Comparison of ENCODE assay signal across 11 cellular contexts in genomic region chr7:22578048-22578770, GRCh38.
DNase-seq lines count a peak whose midpoint lies in the region; ATAC-seq and TF ChIP-seq lines count a peak whose summit lies in the region.
"Had no signal": no experiment of that assay in that cellular context is flagged by ENCODE, and none has a peak within 500 bp of the region (broad histone marks: within the 10 kb centered on the region; RNA-seq: fewer than 3 reads in every experiment).

No MANE protein-coding gene starts in this region.

- TF ChIP-seq CTCF in IMR-90 (conservative IDR thresholded peaks at IDR 0.05; ENCODE audit: low read depth, low read length) (no peak), body of pancreas (IDR thresholded peaks at IDR 0.05) (no peak), kidney epithelial cell (IDR thresholded peaks at IDR 0.05; ENCODE audit: insufficient read depth, low read length, poor library complexity, severe bottlenecking) (no peak), GM13976 (IDR thresholded peaks at IDR 0.05; ENCODE audit: borderline replicate concordance, control extremely low read depth, extremely low read depth, insufficient read depth, missing control alignments) (no peak)

- H3K18ac ChIP-seq in IMR-90 (ENCODE audit: low read depth, low read length) = peak overlapping the region; percentile 94

- no peaks in the 10 kb centered on the region for H3K36me3 ChIP-seq in IMR-90 (ENCODE audit: control insufficient read depth, insufficient read depth, low read length)
- no peaks in the 10 kb centered on the region for H3K36me3 ChIP-seq in body of pancreas (replicated peaks in 1 of 2; ENCODE audit: insufficient read depth in 1 of 2, low read depth in 2 of 2)
- H3K36me3 ChIP-seq in kidney epithelial cell (ENCODE audit: control insufficient read depth, insufficient read depth, low read length) = no peaks in the 10 kb centered on the region
- H3K36me3 ChIP-seq in subcutaneous abdominal adipose tissue (ENCODE audit: control insufficient read depth in 5 of 5, insufficient read depth in 5 of 5, low read length in 5 of 5) = no peaks in the 10 kb centered on the region

- H3K27ac ChIP-seq in IMR-90 (ENCODE audit: insufficient read depth, low read length) (peak overlapping the region; percentile 95), body of pancreas (peak overlapping the region; percentile 52 to 83 (median 70)), subcutaneous abdominal adipose tissue (ENCODE audit: low read depth, low read length) (peak overlapping the region; percentile 85)
- H3K27ac ChIP-seq: VCaP had no signal

- no peak overlapping the region for H2AFZ ChIP-seq in IMR-90 (replicated peaks; ENCODE audit: low read length, poor library complexity)

- H3K4me2 ChIP-seq in IMR-90 (ENCODE audit: low read depth, low read length) = peak overlapping the region; percentile 76; the same call in 1 of the 2 replicates

- peak overlapping the region; percentile 96 for H2BK5ac ChIP-seq in IMR-90 (ENCODE audit: low read depth, low read length, poor library complexity, severe bottlenecking)

- H3K27me3 ChIP-seq in IMR-90 (ENCODE audit: control insufficient read depth, insufficient read depth, low read length) (no peaks in the 10 kb centered on the region), body of pancreas (no peaks in the 10 kb centered on the region), kidney epithelial cell (ENCODE audit: control insufficient read depth, insufficient read depth, low read length) (no peaks in the 10 kb centered on the region), subcutaneous abdominal adipose tissue (ENCODE audit: control insufficient read depth in 5 of 5, insufficient read depth in 4 of 5, low read length in 5 of 5) (no peaks in the 10 kb centered on the region)

- peak overlapping the region; percentile 67; the same call in 1 of the 2 replicates for H4K91ac ChIP-seq in IMR-90 (ENCODE audit: insufficient read depth, low read depth, low read length)

- H3K4ac ChIP-seq in IMR-90 (ENCODE audit: low read depth, low read length) = peak overlapping the region; percentile 76

- no peaks in the 10 kb centered on the region for H4K20me1 ChIP-seq in IMR-90 (ENCODE audit: insufficient read depth, low read length)

- H3K56ac ChIP-seq in IMR-90 (ENCODE audit: extremely low read depth, insufficient read depth, low read length) = peak overlapping the region; percentile 21; the same call in 1 of the 2 replicates

- H2AK5ac ChIP-seq in IMR-90 (ENCODE audit: low read depth, low read length) = peak overlapping the region; percentile 98

- peak overlapping the region; percentile 85 for H4K5ac ChIP-seq in IMR-90 (ENCODE audit: low read depth, low read length)

- peak overlapping the region; percentile 90; the same call in 1 of the 2 replicates for H2BK20ac ChIP-seq in IMR-90 (ENCODE audit: low read depth, low read length)

- peaks cover 5% of the 10 kb centered on the region; the same call in 1 of the 2 replicates for H3K9me3 ChIP-seq in IMR-90 (ENCODE audit: control insufficient read depth, insufficient read depth, low read length)
- no peaks in the 10 kb centered on the region for H3K9me3 ChIP-seq in body of pancreas
- H3K9me3 ChIP-seq in subcutaneous abdominal adipose tissue (ENCODE audit: control insufficient read depth in 5 of 5, low read length in 5 of 5) = no peaks in the 10 kb centered on the region

- intact Hi-C loops in IMR-90 (cut with micrococcal nuclease) (no loop called here), body of pancreas (cut with DNase I) (no loop called here)

- no CpG with 5 or more reads among the region's 5 CpGs for WGBS in IMR-90 (ENCODE audit: extremely low coverage in 2 of 2, insufficient read length in 1 of 2), 2 experiments
- 42 to 50% methylated on average over 5 of the region's 5 CpGs for whole genome bisulfite sequencing in body of pancreas, 2 donors

- no peak for TF ChIP-seq POLR2A in IMR-90 (IDR thresholded peaks at IDR 0.05; ENCODE audit: low read depth, low read length)
- TF ChIP-seq POLR2A in body of pancreas (IDR thresholded peaks at IDR 0.05) = no peak

- in situ Hi-C loops in IMR-90 (cut with MboI; ENCODE audit: low sequenced_read_pairs) = no loop called here
- in situ Hi-C loops in GM13976 (cut with MboI; ENCODE audit: low sequenced_read_pairs, unreplicated experiment) = no loop called here

- DNase-seq in IMR-90 (peak; percentile 85), body of pancreas (no peak), kidney epithelial cell (ENCODE audit: low read depth) (peak; percentile 74), NCI-H2081 (lab: John Stamatoyannopoulos, UW) (no peak), midbrain (lab: John Stamatoyannopoulos, UW) (no peak), GM13976 (ENCODE audit: low spot score) (no peak)
- DNase-seq: immature natural killer cell, NCI-H1930 had no signal

- peak overlapping the region; percentile 62 to 73 for H4K8ac ChIP-seq in IMR-90 (ENCODE audit: low read depth in 2 of 2, low read length in 2 of 2)

- no peaks in the 10 kb centered on the region; the same call in none of the 2 replicates for H3K9me1 ChIP-seq in IMR-90 (ENCODE audit: insufficient read depth, low read length)

- H3K4me1 ChIP-seq in IMR-90 (ENCODE audit: control insufficient read depth, insufficient read depth, low read length) (peaks cover 11% of the 10 kb centered on the region), body of pancreas (peaks cover 35% of the 10 kb centered on the region), subcutaneous abdominal adipose tissue (ENCODE audit: control insufficient read depth in 5 of 5, insufficient read depth in 5 of 5, low read length in 5 of 5) (peaks cover 9 to 48% (median 44%) of the 10 kb centered on the region in 5 donors)

- H2BK15ac ChIP-seq in IMR-90 (ENCODE audit: low read depth, low read length) = peak overlapping the region; percentile 85; the same call in 2 of the 3 replicates

- peak; percentile 8; the same call in 1 of the 2 replicates for ATAC-seq in IMR-90 (ENCODE audit: low read depth)
- no peak for ATAC-seq in body of pancreas
- ATAC-seq in GM18861 (IDR thresholded peaks at IDR 0.05; ENCODE audit: unreplicated experiment) = no peak

- POLR2A ChIA-PET in IMR-90 (lab: Charles Lee; ENCODE audit: unreplicated experiment) = interaction anchor here (0.9 to 1.1 kb wide), 3 partner anchors 13 to 149 kb away, joined by 3 to 8 read pairs (median 6); partner anchors contain the start of gene IL6

- no peak overlapping the region for H2AK9ac ChIP-seq in IMR-90 (replicated peaks; ENCODE audit: low read depth, low read length, poor library complexity)

- peak overlapping the region; percentile 89 for H3K14ac ChIP-seq in IMR-90 (replicated peaks; ENCODE audit: low read depth, low read length)

- CTCF ChIA-PET in IMR-90 (lab: Yijun Ruan, JAX) = interaction anchor here (0.6 to 1.3 kb wide), 4 partner anchors 15 to 236 kb away, joined by 5 to 7 read pairs (median 6); partner anchors contain the start of gene IL6

- no TSS peak for BruUV-seq in IMR-90 (replicated peaks; lab: Mats Ljungman, UMichigan)

- no peak for TF ChIP-seq RAD21 in IMR-90 (IDR thresholded peaks at IDR 0.05; ENCODE audit: low read length)

- H3K4me3 ChIP-seq in IMR-90 (ENCODE audit: insufficient read depth, low read depth, low read length) (no peak overlapping the region), body of pancreas (no peak overlapping the region), kidney epithelial cell (ENCODE audit: low read depth, low read length) (no peak overlapping the region), subcutaneous abdominal adipose tissue (ENCODE audit: low read depth in 1 of 5, low read length in 5 of 5) (peak overlapping the region in 2 of 5 donors; percentile 36 to 37)

- H3K9ac ChIP-seq in IMR-90 (ENCODE audit: low read depth, low read length) = no peak overlapping the region
- peak overlapping the region in 3 of 5 donors; percentile 11 to 51 (median 39) for H3K9ac ChIP-seq in subcutaneous abdominal adipose tissue (ENCODE audit: low read length in 5 of 5)

- H3K23ac ChIP-seq in IMR-90 (ENCODE audit: low read depth, low read length) = peak overlapping the region; percentile 53; the same call in 1 of the 2 replicates

- H3K79me1 ChIP-seq in IMR-90 (ENCODE audit: low read depth in 1 of 2, low read length in 2 of 2) = no peaks in the 10 kb centered on the region

- H2BK120ac ChIP-seq in IMR-90 (ENCODE audit: low read depth, low read length) = peak overlapping the region; percentile 83

- dilution Hi-C loops in IMR-90 (cut with HindIII; ENCODE audit: low sequenced_read_pairs, unreplicated experiment) = no loop called here

TF ChIP-seq in IMR-90, 13 proteins besides CTCF, POLR2A, EP300 and RAD21:
- TF ChIP-seq CHD1 (IDR thresholded peaks at IDR 0.05; ENCODE audit: low read depth, low read length) (0 out of 2 replicates have a peak, but pooled peaks have one; percentile 75), USF2 (IDR thresholded peaks at IDR 0.05; ENCODE audit: low read depth, low read length) (no peak), MAZ (IDR thresholded peaks at IDR 0.05; ENCODE audit: borderline replicate concordance, low read depth, low read length) (no peak), MAFK (IDR thresholded peaks at IDR 0.05; ENCODE audit: low read depth, low read length) (no peak)

Comparison
In these comparisons a context has a peak if more than half of its experiments do, and no peak if none do; other contexts are left out.
1. DNase-seq: peak in IMR-90 (single experiment) and kidney epithelial cell (single experiment); none in body of pancreas (0 of 4), NCI-H2081 (0 of 2), midbrain (single experiment) and GM13976 (single experiment).
2. Peak in every context shown above with its lines, with median percentiles within 50 percentile points of each other: H3K27ac ChIP-seq.